Comparison of ENCODE assay signal across 18 cellular contexts in the genomic region with DNA sequence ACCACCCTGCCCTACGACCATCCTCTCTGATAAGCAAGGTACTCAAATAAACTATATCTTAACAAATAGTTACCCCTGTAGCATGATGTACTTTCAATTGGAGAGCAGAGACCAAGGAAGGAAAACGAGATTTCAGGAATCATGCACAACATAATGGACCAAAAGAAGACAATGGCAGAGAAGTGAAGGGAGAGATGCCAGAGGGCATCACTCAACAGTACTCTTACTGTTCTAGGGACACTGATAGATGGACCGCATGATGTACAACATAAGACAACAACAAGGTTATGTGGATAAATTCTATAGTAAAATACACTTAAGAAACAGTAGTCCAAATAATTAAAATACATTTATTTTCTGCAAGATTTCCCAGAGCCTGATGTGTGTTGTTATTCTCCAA.
"Had no signal": no experiment of that assay in that cellular context is flagged by ENCODE, and none has a peak within 500 bp of the region (broad histone marks: within the 10 kb centered on the region; RNA-seq: fewer than 3 reads in every experiment).

No MANE protein-coding gene starts in this region.

- H3K27me3 ChIP-seq: neutrophil, SJSA1, upper lobe of left lung had no signal

- H3K9me3 ChIP-seq: neutrophil, SJSA1, upper lobe of left lung had no signal

- H3K27ac ChIP-seq: dorsolateral prefrontal cortex, neutrophil, upper lobe of left lung had no signal

- ATAC-seq: activated CD8-positive, alpha-beta T cell treated with anti-CD3 and anti-CD28 coated beads, Interleukin-2, amount 10 ng/mL, durations not matched to agents 7 days and 5 days; left colon; natural killer cell; stimulated activated naive CD8-positive, alpha-beta T cell treated with anti-CD3 and anti-CD28 coated beads, Interleukin-15, amount 100 ng/mL, for 72 hours; WTC11 had no signal

- H3K4me1 ChIP-seq: upper lobe of left lung had no signal

- H3K36me3 ChIP-seq: neutrophil, SJSA1, upper lobe of left lung had no signal

- DNase-seq: activated CD4-positive, alpha-beta T cell treated with anti-CD3 and anti-CD28 coated beads for 4 hours; activated CD8-positive, alpha-beta memory T cell treated with anti-CD3 and anti-CD28 coated beads, Interleukin-2, amount 50 U/mL, for 4 hours; activated CD8-positive, alpha-beta T cell treated with anti-CD3 and anti-CD28 coated beads, Interleukin-2, amount 10 ng/mL, durations not matched to agents 7 days and 5 days; activated effector memory CD4-positive, alpha-beta T cell treated with anti-CD3 and anti-CD28 coated beads, Interleukin-2, amount 50 U/mL, for 16 hours; activated T-cell treated with anti-CD3 and anti-CD28 coated beads, Interleukin-2, amount 50 U/mL, for 48 hours; amniotic stem cell; dorsolateral prefrontal cortex; immature natural killer cell; left colon; natural killer cell; posterior cingulate gyrus; stimulated activated CD4-positive, alpha-beta T cell treated with anti-CD3 and anti-CD28 coated beads, Interleukin-1b, Interleukin-23, amount 100 ng/mL, for 48 hours; stimulated activated naive CD8-positive, alpha-beta T cell treated with anti-CD3 and anti-CD28 coated beads, Interleukin-15, amount 100 ng/mL, for 72 hours; T-helper 2 cell had no signal

- H3K4me3 ChIP-seq: SJSA1, upper lobe of left lung had no signal
